15 cellular contexts compared by ENCODE assay signal in genomic region chr22:24526191-24526590, GRCh38. TPM values are rescaled to one million over a fixed set of nuclear protein-coding genes. Genes with fewer than 3 reads are reported as not detected.
"Had no signal": no experiment of that assay in that cellular context is flagged by ENCODE, and none has a peak within 500 bp of the region (broad histone marks: within the 10 kb centered on the region; RNA-seq: fewer than 3 reads in every experiment).

No MANE protein-coding gene starts in this region.

- H3K4me3 ChIP-seq: heart left ventricle, left lung, lung, mucosa of descending colon, right lobe of liver, testis, uterus had no signal

- DNase-seq: amniotic stem cell, cortex of kidney, immature natural killer cell, mesendoderm, testis had no signal

- H3K4me1 ChIP-seq: uterus had no signal

- H3K36me3 ChIP-seq: heart left ventricle, left lung, uterus had no signal

- H3K9me3 ChIP-seq: heart left ventricle, left lung, mucosa of descending colon, right lobe of liver, testis, uterus had no signal

- H3K27ac ChIP-seq: heart left ventricle, left lung, testis, uterus had no signal

- H3K27me3 ChIP-seq: heart left ventricle, left lung, right lobe of liver, testis, uterus had no signal

RNA-seq across cellular contexts. Expression of gene UPB1, which starts 31.1 kb away (rescaled TPM):
- total RNA-seq: activated CD8-positive, alpha-beta memory T cell treated with anti-CD3 and anti-CD28 coated beads for 36 hours; fibroblast of lung; kidney epithelial cell; myocyte had no signal
- polyA plus RNA-seq: immature natural killer cell had no signal
